In the genomic region with DNA sequence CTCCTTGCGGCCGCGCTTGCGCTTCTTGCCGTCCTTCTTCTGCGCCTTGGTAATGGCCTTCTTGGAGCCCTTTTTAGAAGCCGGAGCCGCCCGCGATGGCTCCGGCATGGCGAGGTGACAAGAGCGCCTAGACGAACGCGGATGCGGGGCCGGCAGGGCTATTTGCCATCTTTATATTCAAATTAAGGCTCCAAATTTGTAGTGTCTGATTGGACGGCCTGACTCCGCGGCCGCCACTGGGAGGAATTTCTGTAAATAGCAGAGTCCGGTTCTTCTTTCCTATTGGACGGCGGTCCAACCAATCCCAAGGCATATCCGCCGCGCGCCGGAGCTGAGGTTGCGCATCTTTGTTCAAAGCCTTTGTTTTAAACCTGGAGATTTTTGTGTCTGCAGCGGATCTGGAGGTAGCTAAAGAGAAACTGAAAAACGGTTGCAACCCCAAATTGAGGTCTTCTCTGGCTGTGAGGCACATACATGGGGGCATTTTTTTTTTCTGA, we compare ENCODE assay signal across 8 cellular contexts. TPM values are rescaled to one million over a fixed set of nuclear protein-coding genes. Genes with fewer than 3 reads are reported as not detected.
DNase-seq lines count a peak whose midpoint lies in the region; ATAC-seq and TF ChIP-seq lines count a peak whose summit lies in the region.

No MANE protein-coding gene starts in this region.

- H3K4me1 ChIP-seq in adrenal gland (replicated peaks in 1 of 2), result peaks cover 0 to 17% of the 10 kb centered on the region in 2 donors

- peak overlapping the region in 1 of 4 donors; percentile 2 for H3K4me3 ChIP-seq in adrenal gland

- 2 to 3% (median 3%) methylated on average over 15 to 33 of the region's 33 CpGs for WGBS in adrenal gland, 4 donors

- H3K27ac ChIP-seq in adrenal gland, result no peak overlapping the region

- no peak for TF ChIP-seq POLR2A in adrenal gland (IDR thresholded peaks at IDR 0.05)

- peaks cover 24% of the 10 kb centered on the region for H3K27me3 ChIP-seq in adrenal gland

- ATAC-seq in GM19463 (IDR thresholded peaks at IDR 0.05; ENCODE audit: unreplicated experiment), result peak; percentile 76
- ATAC-seq in SK-N-SH treated with all-trans-retinoic acid at 6 μM for 48 hours, result peak; percentile 98
- ATAC-seq in left ventricle myocardium superior, result peak; percentile 90
- ATAC-seq in sciatic nerve, result peak; percentile 90

- peak in 1 of 6 experiments; percentile 7 for TF ChIP-seq CTCF in adrenal gland (IDR thresholded peaks at IDR 0.05)

- H3K36me3 ChIP-seq in adrenal gland (replicated peaks in 1 of 2), result no peaks in the 10 kb centered on the region

- intact Hi-C loops in adrenal gland (cut with DNase I) (no loop called here), left ventricle myocardium superior (cut with micrococcal nuclease) (no loop called here), sciatic nerve (cut with DNase I) (no loop called here)

- DNase-seq in CD1c-positive myeloid dendritic cell (ENCODE audit: extremely low spot score) (peak; percentile 81), HT1080 (ENCODE audit: low read depth) (peak; percentile 48), adrenal gland (peak; percentile 56 to 86 (median 81)), left ventricle myocardium superior (peak; percentile 72), sciatic nerve (ENCODE audit: low spot score) (peak; percentile 74), NCI-H226 (no peak)

- no peaks in the 10 kb centered on the region for H3K9me3 ChIP-seq in adrenal gland (replicated peaks in 1 of 3)

TF ChIP-seq in SK-N-SH treated with all-trans-retinoic acid at 6 μM for 48 hours, 23 proteins besides CTCF, POLR2A, EP300 and RAD21 (continues in another document):
- no peak for TF ChIP-seq CREB5 (CRISPR knock-in tag; IDR thresholded peaks at IDR 0.05; ENCODE audit: low read depth)
- no peak for TF ChIP-seq ZFP30 (CRISPR knock-in tag; IDR thresholded peaks at IDR 0.05)
- TF ChIP-seq, protein P1, sequence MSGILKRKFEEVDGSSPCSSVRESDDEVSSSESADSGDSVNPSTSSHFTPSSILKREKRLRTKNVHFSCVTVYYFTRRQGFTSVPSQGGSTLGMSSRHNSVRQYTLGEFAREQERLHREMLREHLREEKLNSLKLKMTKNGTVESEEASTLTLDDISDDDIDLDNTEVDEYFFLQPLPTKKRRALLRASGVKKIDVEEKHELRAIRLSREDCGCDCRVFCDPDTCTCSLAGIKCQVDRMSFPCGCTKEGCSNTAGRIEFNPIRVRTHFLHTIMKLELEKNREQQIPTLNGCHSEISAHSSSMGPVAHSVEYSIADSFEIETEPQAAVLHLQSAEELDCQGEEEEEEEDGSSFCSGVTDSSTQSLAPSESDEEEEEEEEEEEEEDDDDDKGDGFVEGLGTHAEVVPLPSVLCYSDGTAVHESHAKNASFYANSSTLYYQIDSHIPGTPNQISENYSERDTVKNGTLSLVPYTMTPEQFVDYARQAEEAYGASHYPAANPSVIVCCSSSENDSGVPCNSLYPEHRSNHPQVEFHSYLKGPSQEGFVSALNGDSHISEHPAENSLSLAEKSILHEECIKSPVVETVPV (CRISPR knock-in tag; IDR thresholded peaks at IDR 0.05), result no peak
- TF ChIP-seq GLIS3 (CRISPR knock-in tag; IDR thresholded peaks at IDR 0.05), result no peak
- TF ChIP-seq, protein P2, sequence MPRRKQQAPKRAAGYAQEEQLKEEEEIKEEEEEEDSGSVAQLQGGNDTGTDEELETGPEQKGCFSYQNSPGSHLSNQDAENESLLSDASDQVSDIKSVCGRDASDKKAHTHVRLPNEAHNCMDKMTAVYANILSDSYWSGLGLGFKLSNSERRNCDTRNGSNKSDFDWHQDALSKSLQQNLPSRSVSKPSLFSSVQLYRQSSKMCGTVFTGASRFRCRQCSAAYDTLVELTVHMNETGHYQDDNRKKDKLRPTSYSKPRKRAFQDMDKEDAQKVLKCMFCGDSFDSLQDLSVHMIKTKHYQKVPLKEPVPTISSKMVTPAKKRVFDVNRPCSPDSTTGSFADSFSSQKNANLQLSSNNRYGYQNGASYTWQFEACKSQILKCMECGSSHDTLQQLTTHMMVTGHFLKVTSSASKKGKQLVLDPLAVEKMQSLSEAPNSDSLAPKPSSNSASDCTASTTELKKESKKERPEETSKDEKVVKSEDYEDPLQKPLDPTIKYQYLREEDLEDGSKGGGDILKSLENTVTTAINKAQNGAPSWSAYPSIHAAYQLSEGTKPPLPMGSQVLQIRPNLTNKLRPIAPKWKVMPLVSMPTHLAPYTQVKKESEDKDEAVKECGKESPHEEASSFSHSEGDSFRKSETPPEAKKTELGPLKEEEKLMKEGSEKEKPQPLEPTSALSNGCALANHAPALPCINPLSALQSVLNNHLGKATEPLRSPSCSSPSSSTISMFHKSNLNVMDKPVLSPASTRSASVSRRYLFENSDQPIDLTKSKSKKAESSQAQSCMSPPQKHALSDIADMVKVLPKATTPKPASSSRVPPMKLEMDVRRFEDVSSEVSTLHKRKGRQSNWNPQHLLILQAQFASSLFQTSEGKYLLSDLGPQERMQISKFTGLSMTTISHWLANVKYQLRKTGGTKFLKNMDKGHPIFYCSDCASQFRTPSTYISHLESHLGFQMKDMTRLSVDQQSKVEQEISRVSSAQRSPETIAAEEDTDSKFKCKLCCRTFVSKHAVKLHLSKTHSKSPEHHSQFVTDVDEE (CRISPR knock-in tag; IDR thresholded peaks at IDR 0.05), result no peak
- TF ChIP-seq PPARA (CRISPR knock-in tag; IDR thresholded peaks at IDR 0.05; ENCODE audit: borderline replicate concordance), result no peak
- TF ChIP-seq, protein P3, sequence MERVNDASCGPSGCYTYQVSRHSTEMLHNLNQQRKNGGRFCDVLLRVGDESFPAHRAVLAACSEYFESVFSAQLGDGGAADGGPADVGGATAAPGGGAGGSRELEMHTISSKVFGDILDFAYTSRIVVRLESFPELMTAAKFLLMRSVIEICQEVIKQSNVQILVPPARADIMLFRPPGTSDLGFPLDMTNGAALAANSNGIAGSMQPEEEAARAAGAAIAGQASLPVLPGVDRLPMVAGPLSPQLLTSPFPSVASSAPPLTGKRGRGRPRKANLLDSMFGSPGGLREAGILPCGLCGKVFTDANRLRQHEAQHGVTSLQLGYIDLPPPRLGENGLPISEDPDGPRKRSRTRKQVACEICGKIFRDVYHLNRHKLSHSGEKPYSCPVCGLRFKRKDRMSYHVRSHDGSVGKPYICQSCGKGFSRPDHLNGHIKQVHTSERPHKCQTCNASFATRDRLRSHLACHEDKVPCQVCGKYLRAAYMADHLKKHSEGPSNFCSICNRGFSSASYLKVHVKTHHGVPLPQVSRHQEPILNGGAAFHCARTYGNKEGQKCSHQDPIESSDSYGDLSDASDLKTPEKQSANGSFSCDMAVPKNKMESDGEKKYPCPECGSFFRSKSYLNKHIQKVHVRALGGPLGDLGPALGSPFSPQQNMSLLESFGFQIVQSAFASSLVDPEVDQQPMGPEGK (CRISPR knock-in tag; IDR thresholded peaks at IDR 0.05; ENCODE audit: borderline replicate concordance), result no peak
- TF ChIP-seq TCF4 (CRISPR knock-in tag; IDR thresholded peaks at IDR 0.05; ENCODE audit: borderline replicate concordance), result no peak
- no peak for TF ChIP-seq BACH2 (CRISPR knock-in tag; IDR thresholded peaks at IDR 0.05; ENCODE audit: borderline replicate concordance)
- no peak for TF ChIP-seq SNAI2 (CRISPR knock-in tag; IDR thresholded peaks at IDR 0.05)
- TF ChIP-seq ZNF8 (CRISPR knock-in tag; IDR thresholded peaks at IDR 0.05), result no peak
- no peak for TF ChIP-seq RARB (CRISPR knock-in tag; IDR thresholded peaks at IDR 0.05)

RNA-seq across cellular contexts. Expression of gene RNF187, which starts 22.6 kb away (rescaled TPM):
- 55.6 and 56.5 TPM in 2 replicates for total RNA-seq in HT1080 (2014; rRNA removed; shearing (Covaris generic))
- polyA plus RNA-seq in HT1080 (2015; cell fraction: cytosol; rRNA removed), result 55.0 and 57.5 TPM in 2 replicates
- polyA plus RNA-seq in HT1080 (2015; cell fraction: nucleus; rRNA removed), result 24.8 and 28.7 TPM in 2 replicates
- 100 to 1,000 TPM in 6 of 8 donors, 10 to 100 TPM in 2; 60.2 to 306 (median 236) TPM for total RNA-seq in adrenal gland
- 100 to 1,000 TPM in 1 of 3 donors, 10 to 100 TPM in 2; 35.3 to 110 (median 40.6) TPM for polyA plus RNA-seq in adrenal gland
- total RNA-seq in left ventricle myocardium superior, result 101 TPM
- total RNA-seq in sciatic nerve, result 96.3 TPM

RNA-seq across cellular contexts. Expression of gene TRIM17, which starts 47.9 kb away (rescaled TPM):
- total RNA-seq in HT1080 (2014; rRNA removed; shearing (Covaris generic)), result not detected in 2 replicates
- polyA plus RNA-seq in HT1080 (2015; cell fraction: cytosol; rRNA removed), result 0.08 and 0.16 TPM in 2 replicates
- 0.16 TPM in 1 of 2 replicates, not detected in the other for polyA plus RNA-seq in HT1080 (2015; cell fraction: nucleus; rRNA removed)
- 1 to 10 TPM in 3 of 8 donors, under 1 TPM in 3, not detected in 2; 0.42 to 7.4 (median 1.2) TPM for total RNA-seq in adrenal gland
- 1 to 10 TPM in 1 of 3 donors, under 1 TPM in 1, not detected in 1; 0.74 to 1.8 TPM for polyA plus RNA-seq in adrenal gland
- 0.50 TPM for total RNA-seq in left ventricle myocardium superior
- total RNA-seq in sciatic nerve, result 1.2 TPM

RNA-seq across cellular contexts. Expression of gene TRIM11, which starts 57.9 kb away (rescaled TPM):
- total RNA-seq in HT1080 (2014; rRNA removed; shearing (Covaris generic)), result 19.8 and 24.0 TPM in 2 replicates
- 28.7 and 33.2 TPM in 2 replicates for polyA plus RNA-seq in HT1080 (2015; cell fraction: cytosol; rRNA removed)
- 60.3 and 62.2 TPM in 2 replicates for polyA plus RNA-seq in HT1080 (2015; cell fraction: nucleus; rRNA removed)
- 10 to 100 TPM; 12.1 to 26.7 (median 19.1) TPM for total RNA-seq in adrenal gland
- polyA plus RNA-seq in adrenal gland, result 10 to 100 TPM in 2 of 3 donors, 1 to 10 TPM in 1; 3.5 to 17.2 (median 12.8) TPM
- total RNA-seq in left ventricle myocardium superior, result 7.6 TPM
- 18.1 TPM for total RNA-seq in sciatic nerve
